8 cellular contexts compared by ENCODE assay signal in the genomic region with DNA sequence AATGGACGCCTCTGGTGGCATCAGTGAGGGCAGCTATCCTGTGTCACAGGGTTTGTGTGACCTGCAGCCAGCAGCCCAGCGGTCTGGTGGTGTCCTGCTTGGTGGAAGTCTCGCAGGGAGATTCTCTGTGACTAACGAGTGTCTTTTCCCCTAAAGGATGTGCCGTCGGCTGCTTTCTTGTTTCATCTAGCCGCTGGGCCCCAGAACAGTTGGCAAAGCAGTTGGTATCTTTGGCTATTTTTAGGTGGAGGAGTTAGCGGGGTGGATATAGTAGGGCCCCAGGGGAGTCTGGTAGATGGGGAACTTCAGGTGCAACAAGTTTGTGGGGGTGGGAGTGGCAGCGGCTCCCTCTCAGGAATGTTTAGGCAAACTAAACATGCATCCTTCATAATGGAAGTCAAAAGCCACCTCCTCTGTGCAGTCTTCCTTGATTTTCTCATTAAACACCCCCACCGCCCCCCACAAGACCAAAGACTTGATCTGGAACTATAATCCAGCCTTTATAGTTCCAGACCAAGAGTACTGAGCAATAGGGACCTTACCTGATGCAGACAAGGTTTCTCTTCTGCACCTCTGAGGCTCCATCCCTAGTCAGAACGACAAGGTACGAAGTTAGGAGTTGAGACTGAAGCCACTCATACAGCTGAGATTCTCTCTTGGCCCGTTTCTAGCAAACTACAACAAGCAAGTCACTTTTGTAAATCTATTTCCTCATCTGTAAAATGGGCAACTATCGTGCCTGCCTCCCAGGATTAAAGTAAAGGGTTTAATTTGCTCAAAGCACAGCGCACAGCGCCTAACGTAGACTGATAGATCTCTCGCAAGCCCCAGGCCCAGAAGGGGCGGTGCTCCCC. TPM values are rescaled to one million over a fixed set of nuclear protein-coding genes. Genes with fewer than 3 reads are reported as not detected.
DNase-seq lines count a peak whose midpoint lies in the region; ATAC-seq and TF ChIP-seq lines count a peak whose summit lies in the region.

No MANE protein-coding gene starts in this region.

- no peaks in the 10 kb centered on the region for H3K9me3 ChIP-seq in thoracic aorta

- H3K27me3 Mint-ChIP-seq in activated T-cell treated with anti-CD3 and anti-CD28 coated beads, Interleukin-2, amount 50 U/mL, for 24 hours, result no peaks in the 10 kb centered on the region
- no peaks in the 10 kb centered on the region for H3K27me3 Mint-ChIP-seq in activated naive CD8-positive, alpha-beta T cell

- peaks cover 4% of the 10 kb centered on the region for H3K36me3 Mint-ChIP-seq in activated T-cell treated with anti-CD3 and anti-CD28 coated beads, Interleukin-2, amount 50 U/mL, for 24 hours (ENCODE audit: low read depth)
- no peaks in the 10 kb centered on the region for H3K36me3 Mint-ChIP-seq in activated naive CD8-positive, alpha-beta T cell

- DNase-seq in activated T-cell treated with anti-CD3 and anti-CD28 coated beads, Interleukin-2, amount 50 U/mL, for 24 hours, result no peak
- DNase-seq in activated T-cell treated with anti-CD3 and anti-CD28 coated beads, Interleukin-2, amount 50 U/mL, for 1 hour, result no peak
- DNase-seq in kidney epithelial cell (ENCODE audit: low read depth), result no peak
- DNase-seq in thoracic aorta (ENCODE audit: low spot score), result no peak
- no peak for DNase-seq in HK-2 (ENCODE audit: unreplicated experiment)
- DNase-seq in globus pallidus (ENCODE audit: low spot score), result no peak

- peak overlapping the region; percentile 47 for H3K27ac Mint-ChIP-seq in activated T-cell treated with anti-CD3 and anti-CD28 coated beads, Interleukin-2, amount 50 U/mL, for 24 hours
- peak overlapping the region; percentile 34 for H3K27ac Mint-ChIP-seq in activated naive CD8-positive, alpha-beta T cell

- H3K36me3 ChIP-seq in kidney epithelial cell (ENCODE audit: control insufficient read depth, insufficient read depth, low read length), result no peaks in the 10 kb centered on the region
- H3K36me3 ChIP-seq in thoracic aorta, result no peaks in the 10 kb centered on the region

- peaks cover 38% of the 10 kb centered on the region for H3K4me1 Mint-ChIP-seq in activated T-cell treated with anti-CD3 and anti-CD28 coated beads, Interleukin-2, amount 50 U/mL, for 24 hours (ENCODE audit: low read depth)
- peaks cover 15% of the 10 kb centered on the region for H3K4me1 Mint-ChIP-seq in activated naive CD8-positive, alpha-beta T cell (ENCODE audit: low read depth)

- TF ChIP-seq CTCF in kidney epithelial cell (IDR thresholded peaks at IDR 0.05; ENCODE audit: insufficient read depth, low read length, poor library complexity, severe bottlenecking) (no peak), thoracic aorta (IDR thresholded peaks at IDR 0.05) (no peak)

- peak overlapping the region; percentile 79 for H3K4me3 Mint-ChIP-seq in activated T-cell treated with anti-CD3 and anti-CD28 coated beads, Interleukin-2, amount 50 U/mL, for 24 hours
- peak overlapping the region; percentile 83 for H3K4me3 Mint-ChIP-seq in activated naive CD8-positive, alpha-beta T cell

- ATAC-seq in thoracic aorta (ENCODE audit: insufficient number of reproducible peaks, low FRiP score, low read depth), result no peak
- ATAC-seq in GM19351 (IDR thresholded peaks at IDR 0.05; ENCODE audit: unreplicated experiment), result no peak

- H3K27me3 ChIP-seq in kidney epithelial cell (ENCODE audit: control insufficient read depth, insufficient read depth, low read length), result no peaks in the 10 kb centered on the region
- no peaks in the 10 kb centered on the region for H3K27me3 ChIP-seq in thoracic aorta (replicated peaks; ENCODE audit: insufficient read depth)

- H3K4me1 ChIP-seq in thoracic aorta (ENCODE audit: control insufficient read depth in 1 of 2, low read depth in 2 of 2), result peaks cover 0 to 26% of the 10 kb centered on the region in 2 donors

- H3K4me3 ChIP-seq in kidney epithelial cell (ENCODE audit: low read depth, low read length), result peak overlapping the region; percentile 61
- H3K4me3 ChIP-seq in thoracic aorta, result peak overlapping the region; percentile 95

- peak overlapping the region; percentile 14 to 73 for H3K27ac ChIP-seq in thoracic aorta

- no peaks in the 10 kb centered on the region for H3K9me3 Mint-ChIP-seq in activated T-cell treated with anti-CD3 and anti-CD28 coated beads, Interleukin-2, amount 50 U/mL, for 24 hours
- no peaks in the 10 kb centered on the region for H3K9me3 Mint-ChIP-seq in activated naive CD8-positive, alpha-beta T cell (ENCODE audit: low read depth)

RNA-seq across cellular contexts. Expression of a gene that starts 1.1 kb away (rescaled TPM):
- total RNA-seq in kidney epithelial cell (2.3 and 5.0 TPM in 2 replicates), thoracic aorta (10 to 100 TPM; 29.1 to 47.1 TPM)

RNA-seq across cellular contexts. Expression of a gene that starts 14.6 kb away (rescaled TPM):
- 84.6 and 108 TPM in 2 replicates for total RNA-seq in kidney epithelial cell
- total RNA-seq in thoracic aorta, result 10 to 100 TPM; 20.2 to 22.2 TPM

RNA-seq across cellular contexts. Expression of a gene that starts 26.9 kb away (rescaled TPM):
- 54.8 and 62.6 TPM in 2 replicates for total RNA-seq in kidney epithelial cell
- total RNA-seq in thoracic aorta, result 10 to 100 TPM; 16.7 to 28.0 TPM

RNA-seq across cellular contexts. Expression of a gene that starts 44.8 kb away (rescaled TPM):
- total RNA-seq in kidney epithelial cell (not detected in 2 replicates), thoracic aorta (1 to 10 TPM; 4.2 to 6.6 TPM)

RNA-seq across cellular contexts. Expression of a gene that starts 44.8 kb away (rescaled TPM):
- total RNA-seq in kidney epithelial cell (31.7 and 39.6 TPM in 2 replicates), thoracic aorta (100 to 1,000 TPM in 1 of 2 donors, 10 to 100 TPM in 1; 90.3 to 114 TPM)
